ENCODE assay signal across 3 cellular contexts in the genomic region with DNA sequence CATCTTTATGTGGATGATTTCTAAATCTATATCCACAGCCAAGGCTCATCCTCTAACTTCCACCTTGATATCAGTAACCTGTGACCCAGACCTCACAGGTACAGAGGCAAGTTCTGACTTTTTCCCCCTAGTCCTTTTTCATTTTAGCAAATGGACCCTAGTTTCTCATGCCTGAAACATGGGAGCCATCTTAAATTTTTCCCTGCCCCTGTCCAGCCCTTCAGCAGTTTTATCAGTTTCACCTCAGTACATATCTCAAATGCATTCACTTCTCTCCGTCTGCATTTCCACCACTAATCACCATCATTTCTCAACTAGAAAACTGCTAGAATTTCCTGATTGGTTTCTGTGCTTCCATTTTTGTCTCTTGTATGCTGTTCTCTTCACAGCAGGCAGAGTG.
TF ChIP-seq lines count a peak whose summit lies in the region.

No MANE protein-coding gene starts in this region.

TF ChIP-seq in A549, 52 proteins besides CTCF, POLR2A, EP300 and RAD21:
- TF ChIP-seq, protein P1, sequence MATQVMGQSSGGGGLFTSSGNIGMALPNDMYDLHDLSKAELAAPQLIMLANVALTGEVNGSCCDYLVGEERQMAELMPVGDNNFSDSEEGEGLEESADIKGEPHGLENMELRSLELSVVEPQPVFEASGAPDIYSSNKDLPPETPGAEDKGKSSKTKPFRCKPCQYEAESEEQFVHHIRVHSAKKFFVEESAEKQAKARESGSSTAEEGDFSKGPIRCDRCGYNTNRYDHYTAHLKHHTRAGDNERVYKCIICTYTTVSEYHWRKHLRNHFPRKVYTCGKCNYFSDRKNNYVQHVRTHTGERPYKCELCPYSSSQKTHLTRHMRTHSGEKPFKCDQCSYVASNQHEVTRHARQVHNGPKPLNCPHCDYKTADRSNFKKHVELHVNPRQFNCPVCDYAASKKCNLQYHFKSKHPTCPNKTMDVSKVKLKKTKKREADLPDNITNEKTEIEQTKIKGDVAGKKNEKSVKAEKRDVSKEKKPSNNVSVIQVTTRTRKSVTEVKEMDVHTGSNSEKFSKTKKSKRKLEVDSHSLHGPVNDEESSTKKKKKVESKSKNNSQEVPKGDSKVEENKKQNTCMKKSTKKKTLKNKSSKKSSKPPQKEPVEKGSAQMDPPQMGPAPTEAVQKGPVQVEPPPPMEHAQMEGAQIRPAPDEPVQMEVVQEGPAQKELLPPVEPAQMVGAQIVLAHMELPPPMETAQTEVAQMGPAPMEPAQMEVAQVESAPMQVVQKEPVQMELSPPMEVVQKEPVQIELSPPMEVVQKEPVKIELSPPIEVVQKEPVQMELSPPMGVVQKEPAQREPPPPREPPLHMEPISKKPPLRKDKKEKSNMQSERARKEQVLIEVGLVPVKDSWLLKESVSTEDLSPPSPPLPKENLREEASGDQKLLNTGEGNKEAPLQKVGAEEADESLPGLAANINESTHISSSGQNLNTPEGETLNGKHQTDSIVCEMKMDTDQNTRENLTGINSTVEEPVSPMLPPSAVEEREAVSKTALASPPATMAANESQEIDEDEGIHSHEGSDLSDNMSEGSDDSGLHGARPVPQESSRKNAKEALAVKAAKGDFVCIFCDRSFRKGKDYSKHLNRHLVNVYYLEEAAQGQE (IDR thresholded peaks at IDR 0.05): peak; percentile 26; the same call in 1 of the 2 replicates
- no peak for TF ChIP-seq CHD4 (IDR thresholded peaks at IDR 0.05; ENCODE audit: borderline replicate concordance)
TF ChIP-seq in A549: peak in this region for 1.

TF ChIP-seq in HCT116, 20 proteins besides CTCF, POLR2A, EP300 and RAD21 (continued from another document):
- TF ChIP-seq, protein P1 (IDR thresholded peaks at IDR 0.05; ENCODE audit: low read depth): peak; percentile 22
TF ChIP-seq in HCT116: peak in this region for 1.

TF ChIP-seq in Ishikawa, 13 proteins besides CTCF, POLR2A, EP300 and RAD21 (continued from another document):
- TF ChIP-seq, protein P1 (IDR thresholded peaks at IDR 0.05; ENCODE audit: low read depth): peak; percentile 58; the same call in 1 of the 2 replicates
